18 cellular contexts compared by ENCODE assay signal in the genomic region with DNA sequence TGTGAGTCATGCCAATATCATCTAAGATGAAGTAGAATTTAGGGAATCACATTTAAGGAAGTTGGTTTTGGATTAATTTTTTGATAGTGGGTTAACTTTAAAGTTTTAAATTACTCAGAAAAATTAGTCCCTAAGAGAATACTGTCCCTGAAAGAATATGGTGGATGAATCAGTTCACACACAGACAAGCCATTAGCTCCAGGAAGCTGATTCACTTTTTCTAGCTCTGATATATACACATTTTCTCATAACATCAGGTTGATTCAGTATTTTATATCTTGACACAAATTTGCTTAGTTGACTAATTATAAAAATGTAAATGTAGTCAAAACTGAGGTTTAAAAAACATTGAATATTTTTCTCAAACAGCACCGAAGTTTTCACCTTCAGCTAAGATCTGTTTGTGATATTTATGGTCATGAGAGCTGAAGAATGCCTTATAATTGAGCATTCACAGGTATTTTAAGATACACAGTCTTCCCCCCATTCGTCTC. TPM values are rescaled to one million over a fixed set of nuclear protein-coding genes. Genes with fewer than 3 reads are reported as not detected.
A peak's percentile ranks its signal among the peaks of the same experiment; 100 is the strongest.
DNase-seq lines count a peak whose midpoint lies in the region; ATAC-seq, FAIRE-seq and TF ChIP-seq lines count a peak whose summit lies in the region.
"Had no signal": no experiment of that assay in that cellular context is flagged by ENCODE, and none has a peak within 500 bp of the region (broad histone marks: within the 10 kb centered on the region; RNA-seq: fewer than 3 reads in every experiment).

No MANE protein-coding gene starts in this region.

- H3K4me2 ChIP-seq in HepG2 (ENCODE audit: low read depth, low read length), result no peak overlapping the region
- H3K4me2 ChIP-seq: BLaER1, GM23338 had no signal

- no peaks in the 10 kb centered on the region for H3K9me3 ChIP-seq in HepG2 (ENCODE audit: low read length)
- no peaks in the 10 kb centered on the region for H3K9me3 ChIP-seq in right lobe of liver
- H3K9me3 ChIP-seq in T-helper 17 cell (ENCODE audit: control insufficient read depth, low read length, poor library complexity, severe bottlenecking), result no peaks in the 10 kb centered on the region
- H3K9me3 ChIP-seq: Caco-2 had no signal

- H3K36me3 ChIP-seq in HepG2 (replicated peaks in 1 of 2; ENCODE audit: control insufficient read depth in 1 of 2, insufficient read depth in 2 of 2, low read length in 2 of 2), result no peaks in the 10 kb centered on the region
- no peaks in the 10 kb centered on the region for H3K36me3 ChIP-seq in right lobe of liver
- no peaks in the 10 kb centered on the region for H3K36me3 ChIP-seq in bronchial epithelial cell (ENCODE audit: control insufficient read depth, insufficient read depth, low read length)
- H3K36me3 ChIP-seq: BLaER1 had no signal

- H3K79me2 ChIP-seq in HepG2 (ENCODE audit: insufficient read depth, low read length), result no peaks in the 10 kb centered on the region

- ATAC-seq in HepG2 (no peak), right lobe of liver (no peak), T-helper 17 cell (no peak)
- ATAC-seq in naive thymus-derived CD8-positive, alpha-beta T cell, result no peak
- ATAC-seq: GM23338 had no signal

- H3K4me3 Mint-ChIP-seq in T-helper 17 cell, result no peak overlapping the region
- H3K4me3 Mint-ChIP-seq in naive thymus-derived CD8-positive, alpha-beta T cell, result no peak overlapping the region
- H3K4me3 Mint-ChIP-seq: CD8-positive, alpha-beta memory T cell; GM23338 had no signal

- H3K9me3 Mint-ChIP-seq in naive thymus-derived CD8-positive, alpha-beta T cell, result peaks cover 0 to 7% (median 2%) of the 10 kb centered on the region in 9 donors
- H3K9me3 Mint-ChIP-seq: GM23338 had no signal

- in situ Hi-C loops in HepG2 (cut with HindIII; ENCODE audit: extremely low pct_ligation_motif_present, low pct_unique_long_range_greater_than_20kb), result no loop called here
- in situ Hi-C loops in GM13976 (cut with MboI; ENCODE audit: low sequenced_read_pairs, unreplicated experiment), result no loop called here

- POLR2A ChIA-PET in HepG2 (lab: Yijun Ruan, JAX), result no interaction called here
- POLR2A ChIA-PET in naive thymus-derived CD8-positive, alpha-beta T cell (lab: Charles Lee), result no interaction called here

- H3K4me3 ChIP-seq in HepG2 (replicated peaks in 1 of 3; ENCODE audit: insufficient read depth in 1 of 3, low read depth in 2 of 3, low read length in 3 of 3) (no peak overlapping the region), right lobe of liver (no peak overlapping the region), bronchial epithelial cell (ENCODE audit: low read depth, low read length) (no peak overlapping the region)
- H3K4me3 ChIP-seq: BLaER1, GM23338 had no signal

- DNase-seq in HepG2 (ENCODE audit: low spot score) (no peak), right lobe of liver (no peak), T-helper 17 cell (no peak), bronchial epithelial cell (ENCODE audit: low read depth) (peak; percentile 25), lung microvascular endothelial cell (ENCODE audit: low read depth in 2 of 2) (peak; percentile 8 to 53), GM13976 (ENCODE audit: low spot score) (no peak), substantia nigra (lab: John Stamatoyannopoulos, UW) (no peak)
- no peak for DNase-seq in naive thymus-derived CD8-positive, alpha-beta T cell
- DNase-seq: AML-193; Caco-2; CD8-positive, alpha-beta memory T cell; DND-41; H7 had no signal

- H3K36me3 Mint-ChIP-seq in T-helper 17 cell (ENCODE audit: low read depth), result no peaks in the 10 kb centered on the region
- H3K36me3 Mint-ChIP-seq in naive thymus-derived CD8-positive, alpha-beta T cell, result peaks cover 0 to 9% (median 6%) of the 10 kb centered on the region in 3 donors

- TF ChIP-seq EP300 in HepG2 (IDR thresholded peaks at IDR 0.05; ENCODE audit: low read depth in 2 of 2, low read length in 2 of 2) (no peak), HepG2 (CRISPR knock-in tag; IDR thresholded peaks at IDR 0.05; ENCODE audit: borderline replicate concordance) (no peak)

- CTCF ChIA-PET in HepG2 (lab: Yijun Ruan, JAX; ENCODE audit: low intra/inter-chr PET ratio, low total read pairs), result no interaction called here

- intact Hi-C loops in HepG2 (cut with micrococcal nuclease; ENCODE audit: unreplicated experiment) (no loop called here), right lobe of liver (cut with DNase I) (no loop called here)

- no peaks in the 10 kb centered on the region for H3K4me1 ChIP-seq in HepG2 (ENCODE audit: insufficient read depth, low read length)
- H3K4me1 ChIP-seq in right lobe of liver, result no peaks in the 10 kb centered on the region
- H3K4me1 ChIP-seq: BLaER1, Caco-2 had no signal

- TF ChIP-seq CTCF in HepG2 (CRISPR knock-in tag; IDR thresholded peaks at IDR 0.05) (no peak), right lobe of liver (IDR thresholded peaks at IDR 0.05) (no peak), bronchial epithelial cell (IDR thresholded peaks at IDR 0.05; ENCODE audit: insufficient read depth, low read length, severe bottlenecking) (no peak), GM13976 (IDR thresholded peaks at IDR 0.05; ENCODE audit: borderline replicate concordance, control extremely low read depth, extremely low read depth, insufficient read depth, missing control alignments) (no peak)

- no peak overlapping the region for H2AFZ ChIP-seq in HepG2 (ENCODE audit: low read length)
- H2AFZ ChIP-seq: GM23338 had no signal

- H4K20me1 ChIP-seq in HepG2 (ENCODE audit: insufficient read depth, low read length), result no peaks in the 10 kb centered on the region
- H4K20me1 ChIP-seq: BLaER1 had no signal

- no peaks in the 10 kb centered on the region for H3K4me1 Mint-ChIP-seq in T-helper 17 cell
- no peaks in the 10 kb centered on the region for H3K4me1 Mint-ChIP-seq in naive thymus-derived CD8-positive, alpha-beta T cell
- H3K4me1 Mint-ChIP-seq: CD8-positive, alpha-beta memory T cell had no signal

- no TSS peak for BruUV-seq in HepG2 (replicated peaks; lab: Mats Ljungman, UMichigan)

- H3K27ac ChIP-seq in HepG2 (ENCODE audit: extremely low read length, insufficient read depth, low read length) (no peak overlapping the region), right lobe of liver (no peak overlapping the region), substantia nigra (ENCODE audit: low read depth, low read length, poor library complexity, severe bottlenecking) (no peak overlapping the region)
- H3K27ac ChIP-seq: 22Rv1, BLaER1 had no signal

- H3K9ac ChIP-seq in HepG2 (ENCODE audit: insufficient read depth, low read depth, low read length), result no peak overlapping the region
- H3K9ac ChIP-seq: BLaER1 had no signal

- H3K27me3 Mint-ChIP-seq in T-helper 17 cell, result no peaks in the 10 kb centered on the region
- H3K27me3 Mint-ChIP-seq in naive thymus-derived CD8-positive, alpha-beta T cell, result peaks cover 0 to 8% (median 0%) of the 10 kb centered on the region in 5 donors

- H3K27me3 ChIP-seq in HepG2 (ENCODE audit: control insufficient read depth in 1 of 2, insufficient read depth in 2 of 2, low read length in 2 of 2) (no peaks in the 10 kb centered on the region), right lobe of liver (no peaks in the 10 kb centered on the region), bronchial epithelial cell (ENCODE audit: control insufficient read depth, insufficient read depth, low read length) (no peaks in the 10 kb centered on the region)
- H3K27me3 ChIP-seq: BLaER1 had no signal

- no peak for TF ChIP-seq POLR2A in HepG2 (IDR thresholded peaks at IDR 0.05; ENCODE audit: insufficient read depth in 1 of 2, low read depth in 2 of 2, low read length in 2 of 2)
- no peak for TF ChIP-seq POLR2A in right lobe of liver (IDR thresholded peaks at IDR 0.05)

- TF ChIP-seq RAD21 in HepG2 (CRISPR knock-in tag; IDR thresholded peaks at IDR 0.05), result no peak

- FAIRE-seq in HepG2 (lab: Jason Lieb, UNC), result no peak
- FAIRE-seq in bronchial epithelial cell (lab: Jason Lieb, UNC), result no peak
- FAIRE-seq: GM18507 had no signal

- whole genome bisulfite sequencing in HepG2 (ENCODE audit: low lambda C conversion rate), result 0% methylated on average over 2 of the region's 2 CpGs
- 46% methylated on average over 2 of the region's 2 CpGs for WGBS in right lobe of liver (ENCODE audit: insufficient coverage, low coverage, low lambda C conversion rate, missing lambda C conversion rate)

- H3K27ac Mint-ChIP-seq in T-helper 17 cell, result peak overlapping the region; percentile 10
- no peak overlapping the region for H3K27ac Mint-ChIP-seq in naive thymus-derived CD8-positive, alpha-beta T cell
- H3K27ac Mint-ChIP-seq: CD8-positive, alpha-beta memory T cell; GM23338 had no signal

TF ChIP-seq in HepG2, 621 proteins besides CTCF, POLR2A, EP300 and RAD21 (continues in another document):
- TF ChIP-seq MAFK (conservative IDR thresholded peaks at IDR 0.05 in 1 of 2, IDR thresholded peaks at IDR 0.05 in 1 of 2; ENCODE audit: low read length in 2 of 2) (peak; percentile 37 to 78; a peak in 2 of 4 replicates), PAX8 (CRISPR knock-in tag; IDR thresholded peaks at IDR 0.05; ENCODE audit: borderline replicate concordance) (no peak)

RNA-seq across cellular contexts. Expression of a gene that starts 55.1 kb away (rescaled TPM):
- total RNA-seq in HepG2 (2016; rRNA removed; fragmentation: Illumina TruSeq; extraction: Trizol), result 0.09 TPM in 1 of 2 replicates, not detected in the other
- total RNA-seq in HepG2 (2016; cell fraction: cytosol; rRNA removed; fragmentation: Illumina TruSeq; extraction: Trizol; ENCODE audit: low read depth), result not detected in 2 replicates
- total RNA-seq in HepG2 (2016; cell fraction: insoluble cytoplasmic fraction; rRNA removed; fragmentation: Illumina TruSeq; extraction: Trizol), result 0.03 TPM in 1 of 2 replicates, not detected in the other
- 0.03 TPM in 1 of 2 replicates, not detected in the other for total RNA-seq in HepG2 (2016; cell fraction: membrane; rRNA removed; fragmentation: Illumina TruSeq; extraction: Trizol)
- total RNA-seq in HepG2 (2016; cell fraction: nucleus; rRNA removed; fragmentation: Illumina TruSeq; extraction: Trizol), result 0.06 and 0.09 TPM in 2 replicates
- 0.01 and 0.03 TPM in 2 replicates for polyA plus RNA-seq in HepG2 (2011; rRNA removed)
- polyA plus RNA-seq in HepG2 (2011; cell fraction: cytosol; rRNA removed), result 0.01 TPM in 1 of 2 replicates, not detected in the other
- 0.03 and 0.09 TPM in 2 replicates for polyA plus RNA-seq in HepG2 (2011; cell fraction: nucleus; rRNA removed)
- 0.03 and 0.04 TPM in 2 replicates for polyA plus RNA-seq in HepG2 (2012)
- polyA plus RNA-seq in HepG2 (2016; cell fraction: cytosol; fragmentation: Illumina TruSeq; extraction: Trizol; ENCODE audit: low read depth), result not detected in 2 replicates
- polyA plus RNA-seq in HepG2 (2016; cell fraction: insoluble cytoplasmic fraction; fragmentation: Illumina TruSeq; extraction: Trizol; ENCODE audit: low read depth), result not detected in 2 replicates
- polyA plus RNA-seq in HepG2 (2016; cell fraction: membrane; fragmentation: Illumina TruSeq; extraction: Trizol; ENCODE audit: low read depth), result not detected in 2 replicates
- polyA plus RNA-seq in HepG2 (2016; cell fraction: nucleus; fragmentation: Illumina TruSeq; extraction: Trizol; ENCODE audit: insufficient read depth, low read depth), result 0.10 and 0.11 TPM in 2 replicates
- 0.04 and 0.05 TPM in 2 replicates for polyA minus RNA-seq in HepG2 (2011; rRNA and poly(A)+ RNA removed; ENCODE audit: low replicate concordance)
- polyA minus RNA-seq in HepG2 (2011; cell fraction: cytosol; rRNA and poly(A)+ RNA removed), result not detected in 2 replicates
- 0.13 and 0.25 TPM in 2 replicates for polyA minus RNA-seq in HepG2 (2011; cell fraction: nucleus; rRNA and poly(A)+ RNA removed)
- total RNA-seq in right lobe of liver, result not detected
- total RNA-seq in T-helper 17 cell, result not detected
- total RNA-seq in bronchial epithelial cell, result under 0.01 TPM in 2 replicates
- total RNA-seq in lung microvascular endothelial cell, result under 0.01 TPM in 2 replicates
- under 1 TPM; 0.05 to 0.47 TPM for total RNA-seq in naive thymus-derived CD8-positive, alpha-beta T cell
- polyA plus RNA-seq in naive thymus-derived CD8-positive, alpha-beta T cell, result not detected
- total RNA-seq: HT-29 had no signal
- polyA plus RNA-seq: CD8-positive, alpha-beta memory T cell; GM23338 had no signal

Comparison
In these comparisons a context has a peak if more than half of its experiments do, and no peak if none do; other contexts are left out.
1. DNase-seq: peak in bronchial epithelial cell (single experiment) and lung microvascular endothelial cell (2 of 2); none in HepG2 (single experiment), right lobe of liver (0 of 3), T-helper 17 cell (0 of 3), GM13976 (single experiment), naive thymus-derived CD8-positive, alpha-beta T cell (0 of 10) and substantia nigra (0 of 49).